In the genomic region with DNA sequence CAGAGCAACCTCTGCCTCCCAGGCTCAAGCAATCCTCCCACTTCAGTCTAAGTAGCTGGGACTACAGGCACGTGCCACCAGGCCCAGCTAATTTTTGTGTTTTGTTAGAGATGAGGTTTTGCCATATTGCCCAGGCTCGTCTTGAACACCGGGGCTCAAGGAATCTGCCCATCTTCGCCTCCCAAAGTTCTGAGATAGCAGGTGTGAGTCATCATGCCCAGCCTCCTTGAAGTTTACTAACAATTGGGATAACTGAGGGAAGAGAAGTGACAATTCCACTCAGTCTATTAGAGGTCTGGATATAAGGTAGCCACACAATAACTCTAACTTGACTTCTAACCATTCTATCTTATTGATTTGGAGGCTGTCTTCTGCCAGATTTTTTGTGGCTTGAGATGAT, we compare ENCODE assay signal across 22 cellular contexts. TPM values are rescaled to one million over a fixed set of nuclear protein-coding genes. Genes with fewer than 3 reads are reported as not detected.
DNase-seq lines count a peak whose midpoint lies in the region; ATAC-seq and TF ChIP-seq lines count a peak whose summit lies in the region.
"Had no signal": no experiment of that assay in that cellular context is flagged by ENCODE, and none has a peak within 500 bp of the region (broad histone marks: within the 10 kb centered on the region; RNA-seq: fewer than 3 reads in every experiment).

No MANE protein-coding gene starts in this region.

- H3K9ac ChIP-seq in BLaER1 (0 out of 2 replicates have a peak overlapping the region, but pooled peaks have one; percentile 49), HUES64 (ENCODE audit: low read depth, low read length) (0 out of 2 replicates have a peak overlapping the region, but pooled peaks have one; percentile 5)

- no peaks in the 10 kb centered on the region for H4K20me1 ChIP-seq in BLaER1

- peak overlapping the region; percentile 34; the same call in 1 of the 2 replicates for H3K27ac Mint-ChIP-seq in WTC11
- peak overlapping the region; percentile 68 for H3K27ac Mint-ChIP-seq in memory B cell
- H3K27ac Mint-ChIP-seq in glutamatergic neuron (ENCODE audit: unreplicated experiment) = no peak overlapping the region
- H3K27ac Mint-ChIP-seq in activated T-helper 2 cell treated with anti-CD3 and anti-CD28 coated beads, Interferon-gamma antibody, Interleukin-2, Interleukin-4, amounts not matched to agents 10 μg/mL and 5 μg/mL and 100 μg/mL, durations not matched to agents 14 hours and 24 hours and 36 hours = no peak overlapping the region
- H3K27ac Mint-ChIP-seq: IgD-negative memory B cell had no signal

- H3K27ac ChIP-seq in BLaER1 = no peak overlapping the region
- no peak overlapping the region for H3K27ac ChIP-seq in HUES64 (ENCODE audit: low read depth, low read length)
- H3K27ac ChIP-seq: C4-2B had no signal

- H3K27me3 ChIP-seq in BLaER1 (no peaks in the 10 kb centered on the region), HUES64 (ENCODE audit: insufficient read depth, low read length) (no peaks in the 10 kb centered on the region)

- H3K4me2 ChIP-seq in BLaER1 = peak overlapping the region; percentile 49; the same call in 1 of the 2 replicates

- H3K4me3 ChIP-seq in BLaER1 (no peak overlapping the region), HUES64 (ENCODE audit: low read length) (no peak overlapping the region)

- no peaks in the 10 kb centered on the region for H3K4me1 Mint-ChIP-seq in WTC11
- H3K4me1 Mint-ChIP-seq in memory B cell = peaks cover 3% of the 10 kb centered on the region
- H3K4me1 Mint-ChIP-seq in glutamatergic neuron (ENCODE audit: low read depth, unreplicated experiment) = no peaks in the 10 kb centered on the region
- peaks cover 12% of the 10 kb centered on the region for H3K4me1 Mint-ChIP-seq in activated T-helper 2 cell treated with anti-CD3 and anti-CD28 coated beads, Interferon-gamma antibody, Interleukin-2, Interleukin-4, amounts not matched to agents 10 μg/mL and 5 μg/mL and 100 μg/mL, durations not matched to agents 14 hours and 24 hours and 36 hours (ENCODE audit: low read depth)
- H3K4me1 Mint-ChIP-seq: H9 had no signal

- POLR2A ChIA-PET in WTC11 (lab: Charles Lee) = no interaction called here

- ATAC-seq in WTC11 = no peak
- ATAC-seq in memory B cell (ENCODE audit: low read depth) = no peak

- intact Hi-C loops in activated T-helper 2 cell treated with anti-CD3 and anti-CD28 coated beads, Interferon-gamma antibody, Interleukin-2, Interleukin-4, amounts not matched to agents 10 μg/mL and 5 μg/mL and 100 μg/mL, durations not matched to agents 14 hours and 24 hours and 36 hours (cut with micrococcal nuclease) = no loop called here

- H3K9me3 ChIP-seq in BLaER1 = no peaks in the 10 kb centered on the region
- H3K9me3 ChIP-seq in HUES64 (ENCODE audit: insufficient read depth, low read depth, low read length) = no peaks in the 10 kb centered on the region

- TF ChIP-seq CTCF in WTC11 (IDR thresholded peaks at IDR 0.05) = no peak
- no peak for TF ChIP-seq CTCF in glutamatergic neuron (IDR thresholded peaks at IDR 0.05; ENCODE audit: partially characterized antibody, unreplicated experiment)

- H3K4me3 Mint-ChIP-seq in WTC11 = no peak overlapping the region
- no peak overlapping the region for H3K4me3 Mint-ChIP-seq in memory B cell
- H3K4me3 Mint-ChIP-seq in glutamatergic neuron (ENCODE audit: unreplicated experiment) = no peak overlapping the region
- no peak overlapping the region for H3K4me3 Mint-ChIP-seq in activated T-helper 2 cell treated with anti-CD3 and anti-CD28 coated beads, Interferon-gamma antibody, Interleukin-2, Interleukin-4, amounts not matched to agents 10 μg/mL and 5 μg/mL and 100 μg/mL, durations not matched to agents 14 hours and 24 hours and 36 hours (ENCODE audit: low read depth)
- H3K4me3 Mint-ChIP-seq: CD8-positive, alpha-beta memory T cell; H9; IgD-negative memory B cell had no signal

- H3K4me1 ChIP-seq in BLaER1 (peaks cover 23% of the 10 kb centered on the region), HUES64 (ENCODE audit: insufficient read depth, low read length) (no peaks in the 10 kb centered on the region)

- no peaks in the 10 kb centered on the region for H3K9me3 Mint-ChIP-seq in WTC11
- no peaks in the 10 kb centered on the region for H3K9me3 Mint-ChIP-seq in memory B cell
- no peaks in the 10 kb centered on the region for H3K9me3 Mint-ChIP-seq in glutamatergic neuron (ENCODE audit: unreplicated experiment)
- no peaks in the 10 kb centered on the region for H3K9me3 Mint-ChIP-seq in activated T-helper 2 cell treated with anti-CD3 and anti-CD28 coated beads, Interferon-gamma antibody, Interleukin-2, Interleukin-4, amounts not matched to agents 10 μg/mL and 5 μg/mL and 100 μg/mL, durations not matched to agents 14 hours and 24 hours and 36 hours
- H3K9me3 Mint-ChIP-seq: H9, IgD-negative memory B cell had no signal

- H3K27me3 Mint-ChIP-seq in WTC11 (ENCODE audit: low read depth) (no peaks in the 10 kb centered on the region), memory B cell (no peaks in the 10 kb centered on the region), glutamatergic neuron (ENCODE audit: unreplicated experiment) (no peaks in the 10 kb centered on the region)
- H3K27me3 Mint-ChIP-seq in activated T-helper 2 cell treated with anti-CD3 and anti-CD28 coated beads, Interferon-gamma antibody, Interleukin-2, Interleukin-4, amounts not matched to agents 10 μg/mL and 5 μg/mL and 100 μg/mL, durations not matched to agents 14 hours and 24 hours and 36 hours (ENCODE audit: low read depth) = no peaks in the 10 kb centered on the region
- H3K27me3 Mint-ChIP-seq: CD8-positive, alpha-beta memory T cell; IgD-negative memory B cell had no signal

- DNase-seq in WTC11 (ENCODE audit: low spot score) (no peak), memory B cell (ENCODE audit: low spot score in 2 of 2) (no peak), glutamatergic neuron (no peak), NCI-H2107 (lab: John Stamatoyannopoulos, UW) (no peak)
- DNase-seq in activated T-helper 2 cell treated with anti-CD3 and anti-CD28 coated beads, Interferon-gamma antibody, Interleukin-2, Interleukin-4, amounts not matched to agents 10 μg/mL and 5 μg/mL and 100 μg/mL, durations not matched to agents 14 hours and 24 hours and 36 hours (ENCODE audit: low spot score) = no peak
- DNase-seq in activated T-cell treated with anti-CD3 and anti-CD28 coated beads, Interleukin-2, amount 50 U/mL, for 1 hour = no peak
- DNase-seq: 8988T; Calu3; CD8-positive, alpha-beta memory T cell; DMS153; H9; Karpas-422; MV-4-11; NCI-H1694; NCI-H2081; NCI-H2171 treated with DMSO at 0.1 percent for 48 hours; NCI-H526; Right ventricle myocardium superior had no signal

- peaks cover 44% of the 10 kb centered on the region for H3K36me3 ChIP-seq in BLaER1
- peaks cover 29% of the 10 kb centered on the region for H3K36me3 ChIP-seq in HUES64 (ENCODE audit: insufficient read depth, low read length)

- WGBS in HUES64 = 92% methylated on average over 4 of the region's 4 CpGs

- CTCF ChIA-PET in WTC11 (lab: Charles Lee) = interaction anchor here (0.7 kb wide), 2 partner anchors 199 to 236 kb away, joined by 3 to 4 read pairs; no protein-coding TSS in a partner anchor

- H3K36me3 Mint-ChIP-seq in WTC11 (peaks cover 28% of the 10 kb centered on the region), memory B cell (peaks cover 9% of the 10 kb centered on the region), glutamatergic neuron (ENCODE audit: unreplicated experiment) (no peaks in the 10 kb centered on the region)
- peaks cover 29% of the 10 kb centered on the region for H3K36me3 Mint-ChIP-seq in activated T-helper 2 cell treated with anti-CD3 and anti-CD28 coated beads, Interferon-gamma antibody, Interleukin-2, Interleukin-4, amounts not matched to agents 10 μg/mL and 5 μg/mL and 100 μg/mL, durations not matched to agents 14 hours and 24 hours and 36 hours (ENCODE audit: low read depth)

TF ChIP-seq in WTC11, 78 proteins besides CTCF, POLR2A, EP300 and RAD21:
- no peak for TF ChIP-seq RELA (CRISPR knock-in tag; IDR thresholded peaks at IDR 0.05; ENCODE audit: borderline replicate concordance)
- no peak for TF ChIP-seq ZNF425 (CRISPR knock-in tag; conservative IDR thresholded peaks at IDR 0.05)
- no peak for TF ChIP-seq ZNF317 (CRISPR knock-in tag; IDR thresholded peaks at IDR 0.05; ENCODE audit: borderline replicate concordance, low read depth)
- TF ChIP-seq TCF7 (CRISPR knock-in tag; IDR thresholded peaks at IDR 0.05; ENCODE audit: low read depth) = no peak
- no peak for TF ChIP-seq SP1 (CRISPR knock-in tag; conservative IDR thresholded peaks at IDR 0.05)
- no peak for TF ChIP-seq ZNF263 (CRISPR knock-in tag; IDR thresholded peaks at IDR 0.05; ENCODE audit: low read depth)

RNA-seq across cellular contexts. Expression of gene RCC1, which starts 6.3 kb away (rescaled TPM):
- polyA plus RNA-seq in HUES64 (2013, experiment 1 of 2) = 73.4 TPM
- 66.6 TPM for polyA plus RNA-seq in HUES64 (2013, experiment 2 of 2)
- total RNA-seq in WTC11 (2021) (93.2 to 103 TPM (median 98.2 TPM) in 3 replicates), glutamatergic neuron (ENCODE audit: unreplicated experiment) (12.3 TPM)
- total RNA-seq in activated T-helper 2 cell treated with anti-CD3 and anti-CD28 coated beads, Interferon-gamma antibody, Interleukin-2, Interleukin-4, amounts not matched to agents 10 μg/mL and 5 μg/mL and 100 μg/mL, durations not matched to agents 14 hours and 24 hours and 36 hours = 128 and 136 TPM in 2 replicates

RNA-seq across cellular contexts. Expression of gene TRNAU1AP, which starts 53.3 kb away (rescaled TPM):
- polyA plus RNA-seq in HUES64 (2013, experiment 1 of 2) = 23.9 TPM
- 22.3 TPM for polyA plus RNA-seq in HUES64 (2013, experiment 2 of 2)
- 30.4 to 40.6 TPM (median 34.0 TPM) in 3 replicates for total RNA-seq in WTC11 (2021)
- 39.8 TPM for total RNA-seq in glutamatergic neuron (ENCODE audit: unreplicated experiment)
- total RNA-seq in activated T-helper 2 cell treated with anti-CD3 and anti-CD28 coated beads, Interferon-gamma antibody, Interleukin-2, Interleukin-4, amounts not matched to agents 10 μg/mL and 5 μg/mL and 100 μg/mL, durations not matched to agents 14 hours and 24 hours and 36 hours = 49.4 and 55.4 TPM in 2 replicates

Comparison
In these comparisons a context has a peak if more than half of its experiments do, and no peak if none do; other contexts are left out.
1. H3K27ac Mint-ChIP-seq: peak in WTC11 (single experiment) and memory B cell (single experiment); none in glutamatergic neuron (single experiment) and activated T-helper 2 cell treated with anti-CD3 and anti-CD28 coated beads, Interferon-gamma antibody, Interleukin-2, Interleukin-4, amounts not matched to agents 10 μg/mL and 5 μg/mL and 100 μg/mL, durations not matched to agents 14 hours and 24 hours and 36 hours (single experiment).